8 cellular contexts compared by ENCODE assay signal in genomic region chr9:91193658-91194391, GRCh38.
DNase-seq lines count a peak whose midpoint lies in the region; ATAC-seq and TF ChIP-seq lines count a peak whose summit lies in the region.

No MANE protein-coding gene starts in this region.

- peak overlapping the region; percentile 86 to 96 (median 93) for H3K9ac ChIP-seq in BLaER1 treated with 17β-estradiol and CSF1 and Interleukin-3, amounts not matched to agents 10 nM and 100 nM

- ATAC-seq in GM19395 (IDR thresholded peaks at IDR 0.05; ENCODE audit: unreplicated experiment): peak; percentile 68
- peak; percentile 29 for ATAC-seq in omental fat pad (ENCODE audit: low FRiP score)

- TF ChIP-seq EP300 in suprapubic skin (IDR thresholded peaks at IDR 0.05): no peak

- peaks cover 54 to 71% (median 60%) of the 10 kb centered on the region in 10 experiments for H3K4me1 ChIP-seq in BLaER1 treated with 17β-estradiol and CSF1 and Interleukin-3, amounts not matched to agents 10 nM and 100 nM
- H3K4me1 ChIP-seq in suprapubic skin: peaks cover 71% of the 10 kb centered on the region

- peak overlapping the region; percentile 98 for H3K27ac Mint-ChIP-seq in activated naive CD4-positive, alpha-beta T cell treated with anti-CD3 and anti-CD28 coated beads, Interleukin-2, amount 10 ng/mL, durations not matched to agents 7 days and 5 days

- H4K20me1 ChIP-seq in BLaER1 treated with 17β-estradiol and CSF1 and Interleukin-3, amounts not matched to agents 10 nM and 100 nM: no peaks in the 10 kb centered on the region

- peak; percentile 84 for DNase-seq in HS-27A (ENCODE audit: low read depth)
- DNase-seq in SK-MEL-5 (ENCODE audit: low read depth, low spot score): peak; percentile 49
- DNase-seq in activated naive CD4-positive, alpha-beta T cell treated with anti-CD3 and anti-CD28 coated beads, Interleukin-2, amount 10 ng/mL, durations not matched to agents 7 days and 5 days: peak; percentile 91
- peak; percentile 87 for DNase-seq in glomerular visceral epithelial cell (ENCODE audit: extremely low spot score)
- no peak for DNase-seq in omental fat pad (ENCODE audit: low spot score)
- DNase-seq in suprapubic skin (ENCODE audit: low spot score in 2 of 2): peak; percentile 88 to 95

- peak overlapping the region; percentile 44 to 68 (median 56) for H3K4me3 ChIP-seq in BLaER1 treated with 17β-estradiol and CSF1 and Interleukin-3, amounts not matched to agents 10 nM and 100 nM
- H3K4me3 ChIP-seq in suprapubic skin: peak overlapping the region; percentile 38

- peaks cover 19% of the 10 kb centered on the region for H3K36me3 Mint-ChIP-seq in activated naive CD4-positive, alpha-beta T cell treated with anti-CD3 and anti-CD28 coated beads, Interleukin-2, amount 10 ng/mL, durations not matched to agents 7 days and 5 days

- H3K27me3 Mint-ChIP-seq in activated naive CD4-positive, alpha-beta T cell treated with anti-CD3 and anti-CD28 coated beads, Interleukin-2, amount 10 ng/mL, durations not matched to agents 7 days and 5 days: peaks cover 19% of the 10 kb centered on the region

- CTCF ChIA-PET in activated naive CD4-positive, alpha-beta T cell treated with anti-CD3 and anti-CD28 coated beads, Interleukin-2, amount 10 ng/mL, durations not matched to agents 7 days and 5 days (lab: Charles Lee): interaction anchor here (0.9 to 2.3 kb wide), 4 partner anchors 14 to 104 kb away, joined by 3 to 7 read pairs (median 4); no protein-coding TSS in a partner anchor

- H3K27me3 ChIP-seq in BLaER1 treated with 17β-estradiol and CSF1 and Interleukin-3, amounts not matched to agents 10 nM and 100 nM: no peaks in the 10 kb centered on the region
- H3K27me3 ChIP-seq in suprapubic skin: no peaks in the 10 kb centered on the region

- TF ChIP-seq CTCF in omental fat pad (IDR thresholded peaks at IDR 0.05): no peak
- TF ChIP-seq CTCF in suprapubic skin (IDR thresholded peaks at IDR 0.05): no peak

- peaks cover 68% of the 10 kb centered on the region for H3K4me1 Mint-ChIP-seq in activated naive CD4-positive, alpha-beta T cell treated with anti-CD3 and anti-CD28 coated beads, Interleukin-2, amount 10 ng/mL, durations not matched to agents 7 days and 5 days

- peak overlapping the region; percentile 85 to 97 (median 93) for H3K4me2 ChIP-seq in BLaER1 treated with 17β-estradiol and CSF1 and Interleukin-3, amounts not matched to agents 10 nM and 100 nM

- peaks cover 10% of the 10 kb centered on the region for H3K9me3 Mint-ChIP-seq in activated naive CD4-positive, alpha-beta T cell treated with anti-CD3 and anti-CD28 coated beads, Interleukin-2, amount 10 ng/mL, durations not matched to agents 7 days and 5 days

- peaks cover 0 to 12% (median 1%) of the 10 kb centered on the region in 11 experiments; a peak in 6 of 22 replicates for H3K9me3 ChIP-seq in BLaER1 treated with 17β-estradiol and CSF1 and Interleukin-3, amounts not matched to agents 10 nM and 100 nM (replicated peaks in 1 of 11)
- no peaks in the 10 kb centered on the region for H3K9me3 ChIP-seq in suprapubic skin

- H3K27ac ChIP-seq in BLaER1 treated with 17β-estradiol and CSF1 and Interleukin-3, amounts not matched to agents 10 nM and 100 nM: peak overlapping the region; percentile 95 to 99 (median 98)
- peak overlapping the region; percentile 93 for H3K27ac ChIP-seq in suprapubic skin

- no peaks in the 10 kb centered on the region for H3K36me3 ChIP-seq in BLaER1 treated with 17β-estradiol and CSF1 and Interleukin-3, amounts not matched to agents 10 nM and 100 nM
- no peaks in the 10 kb centered on the region for H3K36me3 ChIP-seq in suprapubic skin

- no peak for TF ChIP-seq POLR2A in suprapubic skin (IDR thresholded peaks at IDR 0.05)

- peak overlapping the region; percentile 73 for H3K4me3 Mint-ChIP-seq in activated naive CD4-positive, alpha-beta T cell treated with anti-CD3 and anti-CD28 coated beads, Interleukin-2, amount 10 ng/mL, durations not matched to agents 7 days and 5 days

- in situ Hi-C loops in SK-MEL-5 (cut with HindIII; ENCODE audit: low pct_unique_long_range_greater_than_20kb, low sequenced_read_pairs): no loop called here

- WGBS in suprapubic skin: 11% methylated on average over 52 of the region's 52 CpGs
